2 cellular contexts compared by ENCODE assay signal in the genomic region with DNA sequence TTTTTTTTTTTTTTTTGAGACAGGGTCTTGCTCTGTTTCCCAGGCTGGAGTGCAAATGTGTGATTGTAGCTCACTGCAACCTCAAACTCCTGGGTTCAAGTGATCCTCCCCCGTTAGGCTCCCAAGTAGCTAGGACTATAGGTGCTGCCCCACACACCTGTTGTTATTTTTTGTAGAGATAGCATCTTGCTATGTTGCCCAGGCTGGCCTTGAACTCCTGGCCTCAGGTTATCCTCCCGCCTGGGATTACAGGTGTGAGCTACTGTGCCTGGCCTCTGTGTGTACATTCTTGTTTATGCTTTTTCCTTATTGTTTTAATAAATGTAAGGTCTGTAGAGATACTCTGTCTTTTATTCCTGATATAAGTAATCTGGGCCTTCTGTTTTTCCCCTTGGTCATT.
TF ChIP-seq lines count a peak whose summit lies in the region.

No MANE protein-coding gene starts in this region.

TF ChIP-seq in HepG2, 621 proteins besides CTCF, POLR2A, EP300 and RAD21 (continues in another document):
- TF ChIP-seq ZNF619 (CRISPR knock-in tag; IDR thresholded peaks at IDR 0.05): no peak
- TF ChIP-seq, protein P1, sequence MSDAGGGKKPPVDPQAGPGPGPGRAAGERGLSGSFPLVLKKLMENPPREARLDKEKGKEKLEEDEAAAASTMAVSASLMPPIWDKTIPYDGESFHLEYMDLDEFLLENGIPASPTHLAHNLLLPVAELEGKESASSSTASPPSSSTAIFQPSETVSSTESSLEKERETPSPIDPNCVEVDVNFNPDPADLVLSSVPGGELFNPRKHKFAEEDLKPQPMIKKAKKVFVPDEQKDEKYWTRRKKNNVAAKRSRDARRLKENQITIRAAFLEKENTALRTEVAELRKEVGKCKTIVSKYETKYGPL (CRISPR knock-in tag; IDR thresholded peaks at IDR 0.05): no peak
- peak; percentile 74 for TF ChIP-seq ZNF121 (CRISPR knock-in tag; IDR thresholded peaks at IDR 0.05)
- TF ChIP-seq, protein P2, sequence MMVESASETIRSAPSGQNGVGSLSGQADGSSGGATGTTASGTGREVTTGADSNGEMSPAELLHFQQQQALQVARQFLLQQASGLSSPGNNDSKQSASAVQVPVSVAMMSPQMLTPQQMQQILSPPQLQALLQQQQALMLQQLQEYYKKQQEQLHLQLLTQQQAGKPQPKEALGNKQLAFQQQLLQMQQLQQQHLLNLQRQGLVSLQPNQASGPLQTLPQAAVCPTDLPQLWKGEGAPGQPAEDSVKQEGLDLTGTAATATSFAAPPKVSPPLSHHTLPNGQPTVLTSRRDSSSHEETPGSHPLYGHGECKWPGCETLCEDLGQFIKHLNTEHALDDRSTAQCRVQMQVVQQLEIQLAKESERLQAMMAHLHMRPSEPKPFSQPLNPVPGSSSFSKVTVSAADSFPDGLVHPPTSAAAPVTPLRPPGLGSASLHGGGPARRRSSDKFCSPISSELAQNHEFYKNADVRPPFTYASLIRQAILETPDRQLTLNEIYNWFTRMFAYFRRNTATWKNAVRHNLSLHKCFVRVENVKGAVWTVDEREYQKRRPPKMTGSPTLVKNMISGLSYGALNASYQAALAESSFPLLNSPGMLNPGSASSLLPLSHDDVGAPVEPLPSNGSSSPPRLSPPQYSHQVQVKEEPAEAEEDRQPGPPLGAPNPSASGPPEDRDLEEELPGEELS (CRISPR knock-in tag; IDR thresholded peaks at IDR 0.05): peak; percentile 25; the same call in 1 of the 2 replicates
- no peak for TF ChIP-seq NR2F6 (IDR thresholded peaks at IDR 0.05)
- TF ChIP-seq NR2F6 (CRISPR knock-in tag; IDR thresholded peaks at IDR 0.05): 0 out of 2 replicates have a peak, but pooled peaks have one; percentile 31
- TF ChIP-seq, protein P3, sequence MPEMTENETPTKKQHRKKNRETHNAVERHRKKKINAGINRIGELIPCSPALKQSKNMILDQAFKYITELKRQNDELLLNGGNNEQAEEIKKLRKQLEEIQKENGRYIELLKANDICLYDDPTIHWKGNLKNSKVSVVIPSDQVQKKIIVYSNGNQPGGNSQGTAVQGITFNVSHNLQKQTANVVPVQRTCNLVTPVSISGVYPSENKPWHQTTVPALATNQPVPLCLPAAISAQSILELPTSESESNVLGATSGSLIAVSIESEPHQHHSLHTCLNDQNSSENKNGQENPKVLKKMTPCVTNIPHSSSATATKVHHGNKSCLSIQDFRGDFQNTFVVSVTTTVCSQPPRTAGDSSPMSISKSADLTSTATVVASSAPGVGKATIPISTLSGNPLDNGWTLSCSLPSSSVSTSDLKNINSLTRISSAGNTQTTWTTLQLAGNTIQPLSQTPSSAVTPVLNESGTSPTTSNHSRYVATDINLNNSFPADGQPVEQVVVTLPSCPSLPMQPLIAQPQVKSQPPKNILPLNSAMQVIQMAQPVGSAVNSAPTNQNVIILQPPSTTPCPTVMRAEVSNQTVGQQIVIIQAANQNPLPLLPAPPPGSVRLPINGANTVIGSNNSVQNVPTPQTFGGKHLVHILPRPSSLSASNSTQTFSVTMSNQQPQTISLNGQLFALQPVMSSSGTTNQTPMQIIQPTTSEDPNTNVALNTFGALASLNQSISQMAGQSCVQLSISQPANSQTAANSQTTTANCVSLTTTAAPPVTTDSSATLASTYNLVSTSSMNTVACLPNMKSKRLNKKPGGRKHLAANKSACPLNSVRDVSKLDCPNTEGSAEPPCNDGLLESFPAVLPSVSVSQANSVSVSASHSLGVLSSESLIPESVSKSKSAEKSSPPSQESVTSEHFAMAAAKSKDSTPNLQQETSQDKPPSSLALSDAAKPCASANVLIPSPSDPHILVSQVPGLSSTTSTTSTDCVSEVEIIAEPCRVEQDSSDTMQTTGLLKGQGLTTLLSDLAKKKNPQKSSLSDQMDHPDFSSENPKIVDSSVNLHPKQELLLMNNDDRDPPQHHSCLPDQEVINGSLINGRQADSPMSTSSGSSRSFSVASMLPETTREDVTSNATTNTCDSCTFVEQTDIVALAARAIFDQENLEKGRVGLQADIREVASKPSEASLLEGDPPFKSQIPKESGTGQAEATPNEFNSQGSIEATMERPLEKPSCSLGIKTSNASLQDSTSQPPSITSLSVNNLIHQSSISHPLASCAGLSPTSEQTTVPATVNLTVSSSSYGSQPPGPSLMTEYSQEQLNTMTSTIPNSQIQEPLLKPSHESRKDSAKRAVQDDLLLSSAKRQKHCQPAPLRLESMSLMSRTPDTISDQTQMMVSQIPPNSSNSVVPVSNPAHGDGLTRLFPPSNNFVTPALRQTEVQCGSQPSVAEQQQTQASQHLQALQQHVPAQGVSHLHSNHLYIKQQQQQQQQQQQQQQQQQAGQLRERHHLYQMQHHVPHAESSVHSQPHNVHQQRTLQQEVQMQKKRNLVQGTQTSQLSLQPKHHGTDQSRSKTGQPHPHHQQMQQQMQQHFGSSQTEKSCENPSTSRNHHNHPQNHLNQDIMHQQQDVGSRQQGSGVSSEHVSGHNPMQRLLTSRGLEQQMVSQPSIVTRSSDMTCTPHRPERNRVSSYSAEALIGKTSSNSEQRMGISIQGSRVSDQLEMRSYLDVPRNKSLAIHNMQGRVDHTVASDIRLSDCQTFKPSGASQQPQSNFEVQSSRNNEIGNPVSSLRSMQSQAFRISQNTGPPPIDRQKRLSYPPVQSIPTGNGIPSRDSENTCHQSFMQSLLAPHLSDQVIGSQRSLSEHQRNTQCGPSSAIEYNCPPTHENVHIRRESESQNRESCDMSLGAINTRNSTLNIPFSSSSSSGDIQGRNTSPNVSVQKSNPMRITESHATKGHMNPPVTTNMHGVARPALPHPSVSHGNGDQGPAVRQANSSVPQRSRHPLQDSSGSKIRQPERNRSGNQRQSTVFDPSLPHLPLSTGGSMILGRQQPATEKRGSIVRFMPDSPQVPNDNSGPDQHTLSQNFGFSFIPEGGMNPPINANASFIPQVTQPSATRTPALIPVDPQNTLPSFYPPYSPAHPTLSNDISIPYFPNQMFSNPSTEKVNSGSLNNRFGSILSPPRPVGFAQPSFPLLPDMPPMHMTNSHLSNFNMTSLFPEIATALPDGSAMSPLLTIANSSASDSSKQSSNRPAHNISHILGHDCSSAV (CRISPR knock-in tag; IDR thresholded peaks at IDR 0.05; ENCODE audit: borderline replicate concordance): no peak
- TF ChIP-seq, protein P4, sequence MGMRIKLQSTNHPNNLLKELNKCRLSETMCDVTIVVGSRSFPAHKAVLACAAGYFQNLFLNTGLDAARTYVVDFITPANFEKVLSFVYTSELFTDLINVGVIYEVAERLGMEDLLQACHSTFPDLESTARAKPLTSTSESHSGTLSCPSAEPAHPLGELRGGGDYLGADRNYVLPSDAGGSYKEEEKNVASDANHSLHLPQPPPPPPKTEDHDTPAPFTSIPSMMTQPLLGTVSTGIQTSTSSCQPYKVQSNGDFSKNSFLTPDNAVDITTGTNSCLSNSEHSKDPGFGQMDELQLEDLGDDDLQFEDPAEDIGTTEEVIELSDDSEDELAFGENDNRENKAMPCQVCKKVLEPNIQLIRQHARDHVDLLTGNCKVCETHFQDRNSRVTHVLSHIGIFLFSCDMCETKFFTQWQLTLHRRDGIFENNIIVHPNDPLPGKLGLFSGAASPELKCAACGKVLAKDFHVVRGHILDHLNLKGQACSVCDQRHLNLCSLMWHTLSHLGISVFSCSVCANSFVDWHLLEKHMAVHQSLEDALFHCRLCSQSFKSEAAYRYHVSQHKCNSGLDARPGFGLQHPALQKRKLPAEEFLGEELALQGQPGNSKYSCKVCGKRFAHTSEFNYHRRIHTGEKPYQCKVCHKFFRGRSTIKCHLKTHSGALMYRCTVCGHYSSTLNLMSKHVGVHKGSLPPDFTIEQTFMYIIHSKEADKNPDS (CRISPR knock-in tag; IDR thresholded peaks at IDR 0.05): no peak
- TF ChIP-seq PITX1 (CRISPR knock-in tag; IDR thresholded peaks at IDR 0.05): no peak
- peak; percentile 51 for TF ChIP-seq RARA (CRISPR knock-in tag; IDR thresholded peaks at IDR 0.05)

TF ChIP-seq in WTC11, 78 proteins besides CTCF, POLR2A, EP300 and RAD21:
- TF ChIP-seq, protein P5, sequence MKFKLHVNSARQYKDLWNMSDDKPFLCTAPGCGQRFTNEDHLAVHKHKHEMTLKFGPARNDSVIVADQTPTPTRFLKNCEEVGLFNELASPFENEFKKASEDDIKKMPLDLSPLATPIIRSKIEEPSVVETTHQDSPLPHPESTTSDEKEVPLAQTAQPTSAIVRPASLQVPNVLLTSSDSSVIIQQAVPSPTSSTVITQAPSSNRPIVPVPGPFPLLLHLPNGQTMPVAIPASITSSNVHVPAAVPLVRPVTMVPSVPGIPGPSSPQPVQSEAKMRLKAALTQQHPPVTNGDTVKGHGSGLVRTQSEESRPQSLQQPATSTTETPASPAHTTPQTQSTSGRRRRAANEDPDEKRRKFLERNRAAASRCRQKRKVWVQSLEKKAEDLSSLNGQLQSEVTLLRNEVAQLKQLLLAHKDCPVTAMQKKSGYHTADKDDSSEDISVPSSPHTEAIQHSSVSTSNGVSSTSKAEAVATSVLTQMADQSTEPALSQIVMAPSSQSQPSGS (CRISPR knock-in tag; IDR thresholded peaks at IDR 0.05; ENCODE audit: borderline replicate concordance, low read depth): no peak
- TF ChIP-seq TP53 (CRISPR knock-in tag; IDR thresholded peaks at IDR 0.05) (no peak), ZNF121 (CRISPR knock-in tag; IDR thresholded peaks at IDR 0.05) (peak; percentile 97)
- TF ChIP-seq, protein P6, sequence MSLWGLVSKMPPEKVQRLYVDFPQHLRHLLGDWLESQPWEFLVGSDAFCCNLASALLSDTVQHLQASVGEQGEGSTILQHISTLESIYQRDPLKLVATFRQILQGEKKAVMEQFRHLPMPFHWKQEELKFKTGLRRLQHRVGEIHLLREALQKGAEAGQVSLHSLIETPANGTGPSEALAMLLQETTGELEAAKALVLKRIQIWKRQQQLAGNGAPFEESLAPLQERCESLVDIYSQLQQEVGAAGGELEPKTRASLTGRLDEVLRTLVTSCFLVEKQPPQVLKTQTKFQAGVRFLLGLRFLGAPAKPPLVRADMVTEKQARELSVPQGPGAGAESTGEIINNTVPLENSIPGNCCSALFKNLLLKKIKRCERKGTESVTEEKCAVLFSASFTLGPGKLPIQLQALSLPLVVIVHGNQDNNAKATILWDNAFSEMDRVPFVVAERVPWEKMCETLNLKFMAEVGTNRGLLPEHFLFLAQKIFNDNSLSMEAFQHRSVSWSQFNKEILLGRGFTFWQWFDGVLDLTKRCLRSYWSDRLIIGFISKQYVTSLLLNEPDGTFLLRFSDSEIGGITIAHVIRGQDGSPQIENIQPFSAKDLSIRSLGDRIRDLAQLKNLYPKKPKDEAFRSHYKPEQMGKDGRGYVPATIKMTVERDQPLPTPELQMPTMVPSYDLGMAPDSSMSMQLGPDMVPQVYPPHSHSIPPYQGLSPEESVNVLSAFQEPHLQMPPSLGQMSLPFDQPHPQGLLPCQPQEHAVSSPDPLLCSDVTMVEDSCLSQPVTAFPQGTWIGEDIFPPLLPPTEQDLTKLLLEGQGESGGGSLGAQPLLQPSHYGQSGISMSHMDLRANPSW (CRISPR knock-in tag; conservative IDR thresholded peaks at IDR 0.05; ENCODE audit: low read depth): no peak
